1 cellular context compared by ENCODE assay signal in the genomic region with DNA sequence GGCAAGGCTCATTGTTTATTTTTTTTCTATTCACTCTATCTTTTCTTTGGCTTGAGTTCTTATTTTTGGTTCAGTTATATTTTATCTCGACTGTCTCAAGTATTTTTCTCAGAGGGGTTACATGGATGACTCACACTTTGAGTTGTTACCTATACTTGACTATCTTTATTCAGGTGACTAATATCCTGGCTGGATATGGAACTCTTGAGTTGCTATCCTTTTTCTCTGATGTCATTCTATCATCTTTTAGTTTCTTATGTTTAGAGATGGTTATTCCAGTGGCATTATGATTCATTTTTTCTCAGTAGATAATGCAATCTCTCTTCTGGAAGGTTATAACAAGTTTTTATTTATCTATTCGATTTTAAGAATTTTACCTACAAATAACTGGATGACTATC.
TF ChIP-seq lines count a peak whose summit lies in the region.

No MANE protein-coding gene starts in this region.

TF ChIP-seq in HepG2, 621 proteins besides CTCF, POLR2A, EP300 and RAD21 (continued from another document):
- TF ChIP-seq, protein P1, sequence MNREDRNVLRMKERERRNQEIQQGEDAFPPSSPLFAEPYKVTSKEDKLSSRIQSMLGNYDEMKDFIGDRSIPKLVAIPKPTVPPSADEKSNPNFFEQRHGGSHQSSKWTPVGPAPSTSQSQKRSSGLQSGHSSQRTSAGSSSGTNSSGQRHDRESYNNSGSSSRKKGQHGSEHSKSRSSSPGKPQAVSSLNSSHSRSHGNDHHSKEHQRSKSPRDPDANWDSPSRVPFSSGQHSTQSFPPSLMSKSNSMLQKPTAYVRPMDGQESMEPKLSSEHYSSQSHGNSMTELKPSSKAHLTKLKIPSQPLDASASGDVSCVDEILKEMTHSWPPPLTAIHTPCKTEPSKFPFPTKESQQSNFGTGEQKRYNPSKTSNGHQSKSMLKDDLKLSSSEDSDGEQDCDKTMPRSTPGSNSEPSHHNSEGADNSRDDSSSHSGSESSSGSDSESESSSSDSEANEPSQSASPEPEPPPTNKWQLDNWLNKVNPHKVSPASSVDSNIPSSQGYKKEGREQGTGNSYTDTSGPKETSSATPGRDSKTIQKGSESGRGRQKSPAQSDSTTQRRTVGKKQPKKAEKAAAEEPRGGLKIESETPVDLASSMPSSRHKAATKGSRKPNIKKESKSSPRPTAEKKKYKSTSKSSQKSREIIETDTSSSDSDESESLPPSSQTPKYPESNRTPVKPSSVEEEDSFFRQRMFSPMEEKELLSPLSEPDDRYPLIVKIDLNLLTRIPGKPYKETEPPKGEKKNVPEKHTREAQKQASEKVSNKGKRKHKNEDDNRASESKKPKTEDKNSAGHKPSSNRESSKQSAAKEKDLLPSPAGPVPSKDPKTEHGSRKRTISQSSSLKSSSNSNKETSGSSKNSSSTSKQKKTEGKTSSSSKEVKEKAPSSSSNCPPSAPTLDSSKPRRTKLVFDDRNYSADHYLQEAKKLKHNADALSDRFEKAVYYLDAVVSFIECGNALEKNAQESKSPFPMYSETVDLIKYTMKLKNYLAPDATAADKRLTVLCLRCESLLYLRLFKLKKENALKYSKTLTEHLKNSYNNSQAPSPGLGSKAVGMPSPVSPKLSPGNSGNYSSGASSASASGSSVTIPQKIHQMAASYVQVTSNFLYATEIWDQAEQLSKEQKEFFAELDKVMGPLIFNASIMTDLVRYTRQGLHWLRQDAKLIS (CRISPR knock-in tag; IDR thresholded peaks at IDR 0.05): no peak
- TF ChIP-seq ZNF616 (CRISPR knock-in tag; IDR thresholded peaks at IDR 0.05; ENCODE audit: low read depth): no peak
- TF ChIP-seq, protein P2, sequence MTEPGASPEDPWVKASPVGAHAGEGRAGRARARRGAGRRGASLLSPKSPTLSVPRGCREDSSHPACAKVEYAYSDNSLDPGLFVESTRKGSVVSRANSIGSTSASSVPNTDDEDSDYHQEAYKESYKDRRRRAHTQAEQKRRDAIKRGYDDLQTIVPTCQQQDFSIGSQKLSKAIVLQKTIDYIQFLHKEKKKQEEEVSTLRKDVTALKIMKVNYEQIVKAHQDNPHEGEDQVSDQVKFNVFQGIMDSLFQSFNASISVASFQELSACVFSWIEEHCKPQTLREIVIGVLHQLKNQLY (CRISPR knock-in tag; IDR thresholded peaks at IDR 0.05): no peak
- TF ChIP-seq, protein P3, sequence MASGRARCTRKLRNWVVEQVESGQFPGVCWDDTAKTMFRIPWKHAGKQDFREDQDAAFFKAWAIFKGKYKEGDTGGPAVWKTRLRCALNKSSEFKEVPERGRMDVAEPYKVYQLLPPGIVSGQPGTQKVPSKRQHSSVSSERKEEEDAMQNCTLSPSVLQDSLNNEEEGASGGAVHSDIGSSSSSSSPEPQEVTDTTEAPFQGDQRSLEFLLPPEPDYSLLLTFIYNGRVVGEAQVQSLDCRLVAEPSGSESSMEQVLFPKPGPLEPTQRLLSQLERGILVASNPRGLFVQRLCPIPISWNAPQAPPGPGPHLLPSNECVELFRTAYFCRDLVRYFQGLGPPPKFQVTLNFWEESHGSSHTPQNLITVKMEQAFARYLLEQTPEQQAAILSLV (CRISPR knock-in tag; IDR thresholded peaks at IDR 0.05; ENCODE audit: borderline replicate concordance): no peak
TF ChIP-seq in HepG2: peak in this region for 0.
